Comparison of ENCODE assay signal across 8 cellular contexts in the genomic region with DNA sequence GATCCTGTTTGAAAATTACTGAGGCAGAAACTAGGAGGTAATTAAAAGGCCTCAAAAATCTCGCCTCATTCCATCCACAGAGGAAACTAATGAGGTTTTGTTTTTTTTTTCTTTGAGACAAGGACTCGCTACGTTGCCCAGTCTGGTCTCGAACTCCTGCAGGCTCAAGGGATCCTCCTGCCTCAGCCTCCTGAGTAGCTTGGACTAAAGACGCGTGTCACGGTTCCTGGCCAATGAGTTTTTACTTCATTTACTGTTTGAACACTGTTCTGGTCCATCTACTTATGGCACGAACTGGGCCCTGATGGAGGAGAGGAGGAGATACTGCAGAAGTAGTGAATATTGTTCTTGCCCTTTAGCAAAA.
A peak's percentile ranks its signal among the peaks of the same experiment; 100 is the strongest.
DNase-seq lines count a peak whose midpoint lies in the region; ATAC-seq and TF ChIP-seq lines count a peak whose summit lies in the region.

No MANE protein-coding gene starts in this region.

- H3K4me1 ChIP-seq in ACC112 (ENCODE audit: control insufficient read depth, insufficient read depth, low read length, unreplicated experiment), result peaks cover 19% of the 10 kb centered on the region
- H3K4me1 ChIP-seq in HUES6 (ENCODE audit: control insufficient read depth, insufficient read depth, low read length), result peaks cover 10% of the 10 kb centered on the region; the same call in 1 of the 2 replicates
- peaks cover 35% of the 10 kb centered on the region for H3K4me1 ChIP-seq in muscle layer of colon (ENCODE audit: insufficient read depth, low read length)

- H3K27ac ChIP-seq in ACC112 (ENCODE audit: low read depth, low read length) (peak overlapping the region; percentile 31; the same call in 1 of the 2 replicates), HUES6 (ENCODE audit: low read depth, low read length) (peak overlapping the region; percentile 37; the same call in 1 of the 2 replicates), muscle layer of colon (ENCODE audit: low read depth, low read length) (peak overlapping the region; percentile 96)

- DNase-seq in cardiac fibroblast (ENCODE audit: low read depth in 2 of 2), result no peak
- no peak for DNase-seq in SHP77 (lab: John Stamatoyannopoulos, UW)
- no peak for DNase-seq in AG08395 (ENCODE audit: low spot score)
- DNase-seq in effector CD4-positive, alpha-beta T cell, result no peak

- H3K9me3 ChIP-seq in HUES6 (ENCODE audit: control insufficient read depth, insufficient read depth, low read depth, low read length) (no peaks in the 10 kb centered on the region), muscle layer of colon (ENCODE audit: low read length) (no peaks in the 10 kb centered on the region)

- H3K4me3 ChIP-seq in ACC112 (ENCODE audit: low read depth, low read length) (peak overlapping the region; percentile 91), HUES6 (ENCODE audit: low read depth, low read length) (peak overlapping the region; percentile 100), cardiac fibroblast (replicated peaks in 1 of 2; ENCODE audit: low read depth in 2 of 2, low read length in 2 of 2) (peak overlapping the region; percentile 54 to 91), muscle layer of colon (ENCODE audit: low read depth in 1 of 2, low read length in 2 of 2) (peak overlapping the region; percentile 51 to 80)

- H3K9ac ChIP-seq in HUES6 (ENCODE audit: low read length) (peak overlapping the region; percentile 81), muscle layer of colon (ENCODE audit: low read length) (peak overlapping the region; percentile 87)

- H3K27me3 ChIP-seq in ACC112 (ENCODE audit: insufficient read depth, low read length) (no peaks in the 10 kb centered on the region), HUES6 (ENCODE audit: control insufficient read depth, insufficient read depth, low read length) (no peaks in the 10 kb centered on the region), muscle layer of colon (ENCODE audit: control insufficient read depth in 1 of 2, insufficient read depth in 2 of 2, low read length in 2 of 2) (no peaks in the 10 kb centered on the region)

- peaks cover 27% of the 10 kb centered on the region for H3K79me2 ChIP-seq in ACC112 (ENCODE audit: control insufficient read depth, insufficient read depth, low read length, unreplicated experiment)

- ATAC-seq in GM21515 (IDR thresholded peaks at IDR 0.05; ENCODE audit: unreplicated experiment), result no peak

- peak overlapping the region; percentile 34 for H2AFZ ChIP-seq in ACC112 (ENCODE audit: low read length, unreplicated experiment)

- no peak for TF ChIP-seq CTCF in cardiac fibroblast (IDR thresholded peaks at IDR 0.05; ENCODE audit: low read depth, low read length)

- peaks cover 23% of the 10 kb centered on the region for H3K36me3 ChIP-seq in ACC112 (ENCODE audit: insufficient read depth, low read length)
- H3K36me3 ChIP-seq in HUES6 (ENCODE audit: control insufficient read depth, insufficient read depth, low read length), result peaks cover 46% of the 10 kb centered on the region
- H3K36me3 ChIP-seq in muscle layer of colon (ENCODE audit: insufficient read depth, low read length), result peaks cover 29% of the 10 kb centered on the region

Comparison
In these comparisons a context has a peak if more than half of its experiments do, and no peak if none do; other contexts are left out.
1. H3K27ac ChIP-seq: peak in every context shown above with its lines; median percentile 96 in muscle layer of colon; 37 in HUES6; 31 in ACC112.